9 cellular contexts compared by ENCODE assay signal in the genomic region with DNA sequence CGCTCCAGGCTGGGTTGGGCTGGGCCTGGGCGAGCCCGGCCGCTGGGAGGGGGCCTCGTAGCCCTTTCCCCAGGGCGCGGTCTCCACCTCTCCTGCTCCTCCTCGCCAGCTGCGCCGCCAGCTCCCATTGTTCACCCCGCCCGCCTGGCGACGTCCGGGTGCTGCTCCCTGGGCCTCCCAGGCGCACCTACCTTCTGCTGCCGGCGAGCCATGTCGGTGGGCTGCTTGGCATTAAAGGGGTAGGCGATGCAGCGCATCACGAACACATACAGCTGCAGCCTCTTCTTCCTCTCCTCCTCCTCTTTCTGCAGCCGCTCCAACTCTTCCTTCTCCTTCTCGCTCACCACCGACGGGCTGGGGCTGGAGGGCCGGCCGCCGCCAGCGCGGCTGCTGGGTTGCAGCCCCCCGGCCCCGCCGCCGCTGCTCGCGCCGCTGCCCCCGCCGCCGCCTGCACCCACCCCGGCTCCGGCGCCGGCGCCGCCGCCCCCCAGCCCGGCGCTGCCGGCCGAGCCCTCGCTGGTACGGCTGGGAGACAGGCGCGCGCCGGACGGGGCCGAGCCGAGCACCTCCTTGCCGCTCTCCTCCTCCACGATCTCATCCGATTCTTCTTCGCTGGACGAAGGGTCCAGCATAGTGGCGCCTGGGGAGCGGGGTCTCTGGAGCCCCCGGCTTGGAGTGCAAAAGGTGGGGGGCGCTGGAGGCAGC. TPM values are rescaled to one million over a fixed set of nuclear protein-coding genes. Genes with fewer than 3 reads are reported as not detected.
DNase-seq lines count a peak whose midpoint lies in the region; ATAC-seq and TF ChIP-seq lines count a peak whose summit lies in the region.
"Had no signal": no experiment of that assay in that cellular context is flagged by ENCODE, and none has a peak within 500 bp of the region (broad histone marks: within the 10 kb centered on the region; RNA-seq: fewer than 3 reads in every experiment).

No MANE protein-coding gene starts in this region.

- TF ChIP-seq EP300 in tibial nerve (IDR thresholded peaks at IDR 0.05) = no peak

- H3K4me3 ChIP-seq in adipocyte (ENCODE audit: low read length) (peak overlapping the region; percentile 77), tibial nerve (peak overlapping the region in 3 of 4 donors; percentile 31 to 55 (median 41))
- H3K4me3 ChIP-seq: BLaER1 treated with 17β-estradiol and CSF1 and Interleukin-3, amounts not matched to agents 10 nM and 100 nM had no signal

- no peak for TF ChIP-seq CTCF in tibial nerve (IDR thresholded peaks at IDR 0.05)

- no peak for ATAC-seq in GM18498 (IDR thresholded peaks at IDR 0.05; ENCODE audit: unreplicated experiment)

- H3K9ac ChIP-seq in adipocyte (ENCODE audit: low read length) = no peak overlapping the region
- H3K9ac ChIP-seq: BLaER1 treated with 17β-estradiol and CSF1 and Interleukin-3, amounts not matched to agents 10 nM and 100 nM had no signal

- H3K9me3 ChIP-seq in adipocyte (ENCODE audit: control insufficient read depth, low read length) (peaks cover 8% of the 10 kb centered on the region), tibial nerve (peaks cover 0 to 8% (median 0%) of the 10 kb centered on the region in 4 donors)

- peaks cover 4% of the 10 kb centered on the region for H3K4me1 ChIP-seq in adipocyte (ENCODE audit: control insufficient read depth, insufficient read depth, low read length)
- H3K4me1 ChIP-seq in tibial nerve = peaks cover 0 to 27% (median 3%) of the 10 kb centered on the region in 4 donors

- TF ChIP-seq POLR2A in tibial nerve (IDR thresholded peaks at IDR 0.05) (no peak), erythroblast (IDR thresholded peaks at IDR 0.05; ENCODE audit: low read length) (no peak)

- H3K36me3 ChIP-seq in adipocyte (ENCODE audit: control insufficient read depth, insufficient read depth, low read length, severe bottlenecking) = no peaks in the 10 kb centered on the region
- no peaks in the 10 kb centered on the region for H3K36me3 ChIP-seq in tibial nerve
- H3K36me3 ChIP-seq: BLaER1 treated with 17β-estradiol and CSF1 and Interleukin-3, amounts not matched to agents 10 nM and 100 nM had no signal

- WGBS in tibial nerve, 2 donors = 1 to 2% methylated on average over 62 to 70 of the region's 70 CpGs

- H3K27ac ChIP-seq in layer of hippocampus (ENCODE audit: low read depth, low read length) (peak overlapping the region; percentile 38), tibial nerve (no peak overlapping the region)
- H3K27ac ChIP-seq: BLaER1 treated with 17β-estradiol and CSF1 and Interleukin-3, amounts not matched to agents 10 nM and 100 nM had no signal

- H3K27me3 ChIP-seq in adipocyte (replicated peaks; ENCODE audit: control insufficient read depth, insufficient read depth, low read length) (peaks cover 30% of the 10 kb centered on the region), layer of hippocampus (ENCODE audit: control insufficient read depth, insufficient read depth, low read length) (peaks cover 3% of the 10 kb centered on the region), tibial nerve (peaks cover 3 to 46% of the 10 kb centered on the region in 2 donors)
- H3K27me3 ChIP-seq: BLaER1 treated with 17β-estradiol and CSF1 and Interleukin-3, amounts not matched to agents 10 nM and 100 nM had no signal

- peak; percentile 56 to 88 for DNase-seq in NCI-H526 (lab: John Stamatoyannopoulos, UW)
- no peak for DNase-seq in NCI-H526 treated with DMSO at 0.1 percent for 48 hours (lab: John Stamatoyannopoulos, UW)
- DNase-seq in adipocyte (ENCODE audit: low read depth) = no peak
- no peak for DNase-seq in tibial nerve (ENCODE audit: low spot score in 2 of 2)
- DNase-seq in erythroblast (lab: John Stamatoyannopoulos, UW) = no peak
- no peak for DNase-seq in T1000 (lab: John Stamatoyannopoulos, UW)

RNA-seq across cellular contexts. Expression of a gene that starts 0.7 kb away (rescaled TPM):
- 10 to 100 TPM in 2 of 4 donors, not detected in 2; 16.2 to 16.7 TPM for total RNA-seq in tibial nerve

Comparison
In these comparisons a context has a peak if more than half of its experiments do, and no peak if none do; other contexts are left out.
1. DNase-seq: peak in NCI-H526 (2 of 2); none in NCI-H526 treated with DMSO at 0.1 percent for 48 hours (single experiment), adipocyte (single experiment), tibial nerve (0 of 2), erythroblast (0 of 2) and T1000 (single experiment).